In the genomic region with DNA sequence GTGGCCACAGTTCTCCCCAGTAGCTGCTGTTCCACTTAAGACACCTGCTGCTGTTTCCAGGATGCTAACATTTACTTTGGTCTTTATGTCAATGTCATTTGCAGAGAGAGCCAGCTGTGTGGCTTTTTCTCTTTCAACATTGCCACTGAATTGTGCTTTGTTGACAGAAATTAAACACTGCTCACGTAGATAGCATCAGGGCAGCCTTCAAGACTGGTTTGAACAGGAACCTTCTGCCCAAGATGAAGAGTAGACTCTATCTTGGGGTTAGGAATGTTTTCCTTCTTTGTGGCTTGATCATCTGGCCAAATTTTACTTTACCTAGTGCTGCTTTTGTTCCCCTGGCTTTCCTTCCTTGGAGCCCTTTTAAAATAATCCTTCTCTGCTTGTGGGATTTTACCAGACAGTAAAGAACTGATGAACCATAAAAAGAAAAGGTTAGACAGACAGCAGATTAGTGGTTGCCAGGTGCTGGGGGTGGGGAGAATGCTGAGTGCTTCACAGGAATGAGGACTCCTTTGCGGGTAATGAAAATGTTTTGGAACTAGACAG, we compare ENCODE assay signal across 9 cellular contexts. TPM values are rescaled to one million over a fixed set of nuclear protein-coding genes. Genes with fewer than 3 reads are reported as not detected.
DNase-seq lines count a peak whose midpoint lies in the region; ATAC-seq and TF ChIP-seq lines count a peak whose summit lies in the region.
"Had no signal": no experiment of that assay in that cellular context is flagged by ENCODE, and none has a peak within 500 bp of the region (broad histone marks: within the 10 kb centered on the region; RNA-seq: fewer than 3 reads in every experiment).

No MANE protein-coding gene starts in this region.

- intact Hi-C loops in CD4-positive, alpha-beta memory T cell (cut with micrococcal nuclease), result loop anchor here (2.0 kb wide), 1 partner anchor 20 kb away; no protein-coding TSS in a partner anchor

- CTCF ChIA-PET in CD4-positive, alpha-beta memory T cell (lab: Charles Lee; ENCODE audit: partially characterized antibody), result interaction anchor here (1.0 to 2.0 kb wide), 2 partner anchors 11 to 22 kb away, joined by 4 read pairs; a partner anchor contains a TSS

- peak in 1 of 2 donors; percentile 17 for TF ChIP-seq RAD21 in liver (IDR thresholded peaks at IDR 0.05)

- H3K4me1 Mint-ChIP-seq in CD4-positive, alpha-beta memory T cell, result peaks cover 36 to 81% (median 59%) of the 10 kb centered on the region in 4 donors

- no peak overlapping the region for H3K4me3 ChIP-seq in CD4-positive, alpha-beta memory T cell (ENCODE audit: low read length in 2 of 2)
- peak overlapping the region in 1 of 3 donors; percentile 10 for H3K4me3 ChIP-seq in liver (ENCODE audit: low read depth in 1 of 3, low read length in 3 of 3)
- H3K4me3 ChIP-seq: SJSA1 had no signal

- 15% methylated on average over 2 of the region's 2 CpGs for WGBS in liver

- peaks cover 53% of the 10 kb centered on the region for H3K4me1 ChIP-seq in CD4-positive, alpha-beta memory T cell (ENCODE audit: insufficient read depth, low read length)
- H3K4me1 ChIP-seq in liver (ENCODE audit: control insufficient read depth in 4 of 4, insufficient read depth in 4 of 4, low read length in 3 of 4), result peaks cover 24 to 54% (median 49%) of the 10 kb centered on the region in 4 donors
- H3K4me1 ChIP-seq: SJSA1 had no signal

- peaks cover 5% of the 10 kb centered on the region in 2 donors for H3K36me3 Mint-ChIP-seq in CD4-positive, alpha-beta memory T cell

- H3K9ac ChIP-seq in liver (ENCODE audit: low read depth in 1 of 2, low read length in 2 of 2), result no peak overlapping the region

- H3K9me3 Mint-ChIP-seq in CD4-positive, alpha-beta memory T cell, result peaks cover 0 to under 1% (median 0%) of the 10 kb centered on the region in 8 donors

- H3K36me3 ChIP-seq in CD4-positive, alpha-beta memory T cell (ENCODE audit: insufficient read depth, low read length), result no peaks in the 10 kb centered on the region
- no peaks in the 10 kb centered on the region for H3K36me3 ChIP-seq in liver (ENCODE audit: control insufficient read depth in 4 of 4, insufficient read depth in 3 of 4, low read depth in 1 of 4, low read length in 3 of 4)
- H3K36me3 ChIP-seq: SJSA1 had no signal

- ATAC-seq in GM18505 (IDR thresholded peaks at IDR 0.05; ENCODE audit: unreplicated experiment), result no peak
- no peak for ATAC-seq in GM18861 (IDR thresholded peaks at IDR 0.05; ENCODE audit: unreplicated experiment)
- ATAC-seq in HG02852 (IDR thresholded peaks at IDR 0.05; ENCODE audit: unreplicated experiment), result no peak

- DNase-seq in CD4-positive, alpha-beta memory T cell, result peak; percentile 69 to 83 (median 69)
- peak; percentile 39 for DNase-seq in KG1 (lab: John Stamatoyannopoulos, UW)
- peak; percentile 93 to 96 for DNase-seq in SHP77 (lab: John Stamatoyannopoulos, UW)
- DNase-seq in NK-92 treated with Interleukin-12 subunit alpha and Interleukin-12 subunit beta, amount 100 ng/mL, for 24 hours (lab: John Stamatoyannopoulos, UW), result no peak

- peak overlapping the region; percentile 13 for H3K27ac ChIP-seq in CD4-positive, alpha-beta memory T cell (ENCODE audit: low read depth, low read length)
- H3K27ac ChIP-seq in liver (ENCODE audit: low read depth in 1 of 2, low read length in 2 of 2), result peak overlapping the region; percentile 1 to 4
- H3K27ac ChIP-seq: SJSA1 had no signal

- no peaks in the 10 kb centered on the region for H3K9me3 ChIP-seq in CD4-positive, alpha-beta memory T cell (ENCODE audit: control insufficient read depth in 1 of 2, low read length in 2 of 2)
- H3K9me3 ChIP-seq in liver (ENCODE audit: control insufficient read depth in 4 of 4, low read length in 3 of 4), result no peaks in the 10 kb centered on the region
- H3K9me3 ChIP-seq: SJSA1 had no signal

- peak overlapping the region; percentile 0 to 78 (median 62) for H3K4me3 Mint-ChIP-seq in CD4-positive, alpha-beta memory T cell

- TF ChIP-seq CTCF in liver (IDR thresholded peaks at IDR 0.05; ENCODE audit: low read depth, low read length, missing input control), result no peak

- H3K27me3 Mint-ChIP-seq in CD4-positive, alpha-beta memory T cell, result no peaks in the 10 kb centered on the region

- H3K27me3 ChIP-seq in CD4-positive, alpha-beta memory T cell (ENCODE audit: insufficient read depth, low read length), result no peaks in the 10 kb centered on the region
- H3K27me3 ChIP-seq in liver (ENCODE audit: control insufficient read depth in 4 of 4, insufficient read depth in 4 of 4, low read length in 3 of 4), result no peaks in the 10 kb centered on the region
- H3K27me3 ChIP-seq: SJSA1 had no signal

- peak overlapping the region; percentile 79 to 98 (median 91) for H3K27ac Mint-ChIP-seq in CD4-positive, alpha-beta memory T cell

- POLR2A ChIA-PET in CD4-positive, alpha-beta memory T cell (lab: Charles Lee; ENCODE audit: partially characterized antibody), result interaction anchor here (0.5 to 4.3 kb wide), 6 partner anchors 12 to 33 kb away, joined by 4 to 49 read pairs (median 6); a partner anchor contains a TSS

- TF ChIP-seq POLR2A in GM18505 (IDR thresholded peaks at IDR 0.05; ENCODE audit: borderline replicate concordance, extremely low read depth, insufficient read depth, insufficient read length), result no peak

TF ChIP-seq in liver, 16 proteins besides CTCF, POLR2A, EP300 and RAD21:
- TF ChIP-seq, protein P1, sequence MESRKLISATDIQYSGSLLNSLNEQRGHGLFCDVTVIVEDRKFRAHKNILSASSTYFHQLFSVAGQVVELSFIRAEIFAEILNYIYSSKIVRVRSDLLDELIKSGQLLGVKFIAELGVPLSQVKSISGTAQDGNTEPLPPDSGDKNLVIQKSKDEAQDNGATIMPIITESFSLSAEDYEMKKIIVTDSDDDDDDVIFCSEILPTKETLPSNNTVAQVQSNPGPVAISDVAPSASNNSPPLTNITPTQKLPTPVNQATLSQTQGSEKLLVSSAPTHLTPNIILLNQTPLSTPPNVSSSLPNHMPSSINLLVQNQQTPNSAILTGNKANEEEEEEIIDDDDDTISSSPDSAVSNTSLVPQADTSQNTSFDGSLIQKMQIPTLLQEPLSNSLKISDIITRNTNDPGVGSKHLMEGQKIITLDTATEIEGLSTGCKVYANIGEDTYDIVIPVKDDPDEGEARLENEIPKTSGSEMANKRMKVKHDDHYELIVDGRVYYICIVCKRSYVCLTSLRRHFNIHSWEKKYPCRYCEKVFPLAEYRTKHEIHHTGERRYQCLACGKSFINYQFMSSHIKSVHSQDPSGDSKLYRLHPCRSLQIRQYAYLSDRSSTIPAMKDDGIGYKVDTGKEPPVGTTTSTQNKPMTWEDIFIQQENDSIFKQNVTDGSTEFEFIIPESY (IDR thresholded peaks at IDR 0.05), result peak; percentile 46
- TF ChIP-seq, protein P2, sequence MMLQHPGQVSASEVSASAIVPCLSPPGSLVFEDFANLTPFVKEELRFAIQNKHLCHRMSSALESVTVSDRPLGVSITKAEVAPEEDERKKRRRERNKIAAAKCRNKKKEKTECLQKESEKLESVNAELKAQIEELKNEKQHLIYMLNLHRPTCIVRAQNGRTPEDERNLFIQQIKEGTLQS (IDR thresholded peaks at IDR 0.05), result no peak
- TF ChIP-seq SP1 (IDR thresholded peaks at IDR 0.05) (peak; percentile 14), FOXA2 (IDR thresholded peaks at IDR 0.05) (peak; percentile 80), FOXA1 (IDR thresholded peaks at IDR 0.05) (peak; percentile 55), YY1 (IDR thresholded peaks at IDR 0.05) (no peak), HNF4G (IDR thresholded peaks at IDR 0.05) (no peak), EGR1 (IDR thresholded peaks at IDR 0.05; ENCODE audit: low read depth in 2 of 2) (peak in 1 of 2 donors; percentile 25), GABPA (IDR thresholded peaks at IDR 0.05 in 1 of 2, conservative IDR thresholded peaks at IDR 0.05 in 1 of 2) (no peak), RXRA (IDR thresholded peaks at IDR 0.05) (peak in 1 of 2 donors; percentile 73), HNF4A (conservative IDR thresholded peaks at IDR 0.05) (peak in 1 of 2 donors; percentile 60), TAF1 (conservative IDR thresholded peaks at IDR 0.05) (no peak), JUND (IDR thresholded peaks at IDR 0.05) (peak in 1 of 2 donors; percentile 21)
- TF ChIP-seq, protein P3, sequence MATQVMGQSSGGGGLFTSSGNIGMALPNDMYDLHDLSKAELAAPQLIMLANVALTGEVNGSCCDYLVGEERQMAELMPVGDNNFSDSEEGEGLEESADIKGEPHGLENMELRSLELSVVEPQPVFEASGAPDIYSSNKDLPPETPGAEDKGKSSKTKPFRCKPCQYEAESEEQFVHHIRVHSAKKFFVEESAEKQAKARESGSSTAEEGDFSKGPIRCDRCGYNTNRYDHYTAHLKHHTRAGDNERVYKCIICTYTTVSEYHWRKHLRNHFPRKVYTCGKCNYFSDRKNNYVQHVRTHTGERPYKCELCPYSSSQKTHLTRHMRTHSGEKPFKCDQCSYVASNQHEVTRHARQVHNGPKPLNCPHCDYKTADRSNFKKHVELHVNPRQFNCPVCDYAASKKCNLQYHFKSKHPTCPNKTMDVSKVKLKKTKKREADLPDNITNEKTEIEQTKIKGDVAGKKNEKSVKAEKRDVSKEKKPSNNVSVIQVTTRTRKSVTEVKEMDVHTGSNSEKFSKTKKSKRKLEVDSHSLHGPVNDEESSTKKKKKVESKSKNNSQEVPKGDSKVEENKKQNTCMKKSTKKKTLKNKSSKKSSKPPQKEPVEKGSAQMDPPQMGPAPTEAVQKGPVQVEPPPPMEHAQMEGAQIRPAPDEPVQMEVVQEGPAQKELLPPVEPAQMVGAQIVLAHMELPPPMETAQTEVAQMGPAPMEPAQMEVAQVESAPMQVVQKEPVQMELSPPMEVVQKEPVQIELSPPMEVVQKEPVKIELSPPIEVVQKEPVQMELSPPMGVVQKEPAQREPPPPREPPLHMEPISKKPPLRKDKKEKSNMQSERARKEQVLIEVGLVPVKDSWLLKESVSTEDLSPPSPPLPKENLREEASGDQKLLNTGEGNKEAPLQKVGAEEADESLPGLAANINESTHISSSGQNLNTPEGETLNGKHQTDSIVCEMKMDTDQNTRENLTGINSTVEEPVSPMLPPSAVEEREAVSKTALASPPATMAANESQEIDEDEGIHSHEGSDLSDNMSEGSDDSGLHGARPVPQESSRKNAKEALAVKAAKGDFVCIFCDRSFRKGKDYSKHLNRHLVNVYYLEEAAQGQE (IDR thresholded peaks at IDR 0.05), result peak; percentile 30
- TF ChIP-seq, protein P4, sequence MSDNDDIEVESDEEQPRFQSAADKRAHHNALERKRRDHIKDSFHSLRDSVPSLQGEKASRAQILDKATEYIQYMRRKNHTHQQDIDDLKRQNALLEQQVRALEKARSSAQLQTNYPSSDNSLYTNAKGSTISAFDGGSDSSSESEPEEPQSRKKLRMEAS (IDR thresholded peaks at IDR 0.05), result peak; percentile 23

RNA-seq across cellular contexts. Expression of a gene that starts 22.6 kb away (rescaled TPM):
- total RNA-seq in CD4-positive, alpha-beta memory T cell, result 100 to 1,000 TPM; 154 to 164 TPM
- polyA plus RNA-seq in CD4-positive, alpha-beta memory T cell, result 100 to 1,000 TPM; 315 to 533 TPM
- total RNA-seq in liver, result 100 to 1,000 TPM; 597 to 613 TPM
- 100 to 1,000 TPM; 303 to 705 TPM for polyA plus RNA-seq in liver

RNA-seq across cellular contexts. Expression of a gene that starts 50.5 kb away (rescaled TPM):
- total RNA-seq in CD4-positive, alpha-beta memory T cell, result 10 to 100 TPM; 20.3 to 20.6 TPM
- polyA plus RNA-seq in CD4-positive, alpha-beta memory T cell, result 1 to 10 TPM; 7.2 to 10.0 TPM
- total RNA-seq in liver, result 10 to 100 TPM; 23.2 to 24.0 TPM
- polyA plus RNA-seq in liver, result 1 to 10 TPM; 8.1 to 9.3 TPM
